ENCODE assay signal across 10 cellular contexts in genomic region chr11:47539681-47540039, GRCh38. TPM values are rescaled to one million over a fixed set of nuclear protein-coding genes. Genes with fewer than 3 reads are reported as not detected.
DNase-seq lines count a peak whose midpoint lies in the region; ATAC-seq and TF ChIP-seq lines count a peak whose summit lies in the region.
"Had no signal": no experiment of that assay in that cellular context is flagged by ENCODE, and none has a peak within 500 bp of the region (broad histone marks: within the 10 kb centered on the region; RNA-seq: fewer than 3 reads in every experiment).

No MANE protein-coding gene starts in this region.

- H3K27me3 ChIP-seq in iPS-20b (ENCODE audit: insufficient read depth, low read length) (no peaks in the 10 kb centered on the region), smooth muscle cell (ENCODE audit: low read depth) (no peaks in the 10 kb centered on the region)
- H3K27me3 ChIP-seq: suprapubic skin had no signal

- no peak for TF ChIP-seq CTCF in VCaP (conservative IDR thresholded peaks at IDR 0.05)
- TF ChIP-seq CTCF in smooth muscle cell (IDR thresholded peaks at IDR 0.05; ENCODE audit: borderline replicate concordance, insufficient read depth, poor library complexity, severe bottlenecking): no peak

- ATAC-seq in GM21723 (IDR thresholded peaks at IDR 0.05; ENCODE audit: unreplicated experiment): no peak

- H3K27ac Mint-ChIP-seq in activated T-cell treated with anti-CD3 and anti-CD28 coated beads, Interleukin-2, amount 50 U/mL, for 24 hours: peak overlapping the region; percentile 97

- no peaks in the 10 kb centered on the region for H3K9me3 ChIP-seq in iPS-20b (ENCODE audit: insufficient read depth, low read depth, low read length)
- H3K9me3 ChIP-seq in smooth muscle cell (replicated peaks; ENCODE audit: low read depth): no peaks in the 10 kb centered on the region
- H3K9me3 ChIP-seq: suprapubic skin had no signal

- H3K36me3 ChIP-seq in iPS-20b (ENCODE audit: insufficient read depth, low read depth, low read length): peaks cover 12% of the 10 kb centered on the region; the same call in 1 of the 2 replicates
- H3K36me3 ChIP-seq in smooth muscle cell (ENCODE audit: low read depth): no peaks in the 10 kb centered on the region
- H3K36me3 ChIP-seq: suprapubic skin had no signal

- WGBS in smooth muscle cell (ENCODE audit: low lambda C conversion rate): 78% methylated on average over 2 of the region's 2 CpGs

- H4K20me1 ChIP-seq in smooth muscle cell (ENCODE audit: low read depth): peaks cover 99% of the 10 kb centered on the region

- H3K27me3 Mint-ChIP-seq in activated T-cell treated with anti-CD3 and anti-CD28 coated beads, Interleukin-2, amount 50 U/mL, for 24 hours: no peaks in the 10 kb centered on the region

- H3K4me1 ChIP-seq in iPS-20b (ENCODE audit: insufficient read depth, low read length) (peaks cover 12% of the 10 kb centered on the region), smooth muscle cell (ENCODE audit: low read depth) (peaks cover 12% of the 10 kb centered on the region)

- peaks cover 79% of the 10 kb centered on the region for H3K4me1 Mint-ChIP-seq in activated T-cell treated with anti-CD3 and anti-CD28 coated beads, Interleukin-2, amount 50 U/mL, for 24 hours (ENCODE audit: low read depth)

- H3K9ac ChIP-seq in iPS-20b (ENCODE audit: low read depth, low read length) (0 out of 2 replicates have a peak overlapping the region, but pooled peaks have one; percentile 45), smooth muscle cell (ENCODE audit: low read depth) (peak overlapping the region; percentile 8)

- no peak overlapping the region for H3K4me3 ChIP-seq in iPS-20b (ENCODE audit: low read length)
- H3K4me3 ChIP-seq in smooth muscle cell: no peak overlapping the region
- H3K4me3 ChIP-seq: suprapubic skin had no signal

- peaks cover 70% of the 10 kb centered on the region for H3K36me3 Mint-ChIP-seq in activated T-cell treated with anti-CD3 and anti-CD28 coated beads, Interleukin-2, amount 50 U/mL, for 24 hours (ENCODE audit: low read depth)

- H3K4me3 Mint-ChIP-seq in activated T-cell treated with anti-CD3 and anti-CD28 coated beads, Interleukin-2, amount 50 U/mL, for 24 hours: peak overlapping the region; percentile 60

- DNase-seq in activated T-cell treated with anti-CD3 and anti-CD28 coated beads, Interleukin-2, amount 50 U/mL, for 24 hours: no peak
- no peak for DNase-seq in activated T-cell treated with anti-CD3 and anti-CD28 coated beads, Interleukin-2, amount 50 U/mL, for 1 hour
- DNase-seq in smooth muscle cell (lab: John Stamatoyannopoulos, UW; ENCODE audit: unreplicated experiment): no peak
- no peak for DNase-seq in stimulated activated CD4-positive, alpha-beta T cell treated with anti-CD3 and anti-CD28 coated beads, Interleukin-12 subunit alpha, Interleukin-12 subunit beta, amount 100 ng/mL, for 4 hours
- DNase-seq in 8988T: no peak
- DNase-seq: NCI-H524 treated with DMSO at 0.1 percent for 48 hours had no signal

- peak overlapping the region; percentile 53 for H3K4me2 ChIP-seq in smooth muscle cell

- H3K27ac ChIP-seq in VCaP (peak overlapping the region; percentile 63), iPS-20b (ENCODE audit: low read length) (no peak overlapping the region), smooth muscle cell (ENCODE audit: low read depth) (peak overlapping the region; percentile 82)
- H3K27ac ChIP-seq: suprapubic skin had no signal

- H3K79me2 ChIP-seq in smooth muscle cell (ENCODE audit: low read depth): peaks cover 91% of the 10 kb centered on the region

- no peak overlapping the region for H2AFZ ChIP-seq in smooth muscle cell (ENCODE audit: low read depth)

- H3F3A ChIP-seq in smooth muscle cell (ENCODE audit: low read depth): peaks cover 10% of the 10 kb centered on the region

- H3K9me3 Mint-ChIP-seq in activated T-cell treated with anti-CD3 and anti-CD28 coated beads, Interleukin-2, amount 50 U/mL, for 24 hours: no peaks in the 10 kb centered on the region

RNA-seq across cellular contexts. Expression of gene CELF1, which starts 13.3 kb away (rescaled TPM):
- 64.8 and 78.2 TPM in 2 replicates for total RNA-seq in smooth muscle cell
- 42.5 and 49.4 TPM in 2 replicates for polyA plus RNA-seq in smooth muscle cell

RNA-seq across cellular contexts. Expression of gene PTPMT1, which starts 25.7 kb away (rescaled TPM):
- 136 and 152 TPM in 2 replicates for total RNA-seq in smooth muscle cell
- 75.5 and 103 TPM in 2 replicates for polyA plus RNA-seq in smooth muscle cell

RNA-seq across cellular contexts. Expression of gene KBTBD4, which starts 39.1 kb away (rescaled TPM):
- 9.4 and 17.5 TPM in 2 replicates for total RNA-seq in smooth muscle cell
- 13.7 and 14.2 TPM in 2 replicates for polyA plus RNA-seq in smooth muscle cell

RNA-seq across cellular contexts. Expression of gene NDUFS3, which starts 39.2 kb away (rescaled TPM):
- 53.8 and 60.8 TPM in 2 replicates for total RNA-seq in smooth muscle cell
- 106 and 110 TPM in 2 replicates for polyA plus RNA-seq in smooth muscle cell

RNA-seq across cellular contexts. Expression of gene FAM180B, which starts 46.8 kb away (rescaled TPM):
- total RNA-seq in smooth muscle cell: not detected in 2 replicates
- 0.46 TPM in 1 of 2 replicates, not detected in the other for polyA plus RNA-seq in smooth muscle cell
